In the genomic region with DNA sequence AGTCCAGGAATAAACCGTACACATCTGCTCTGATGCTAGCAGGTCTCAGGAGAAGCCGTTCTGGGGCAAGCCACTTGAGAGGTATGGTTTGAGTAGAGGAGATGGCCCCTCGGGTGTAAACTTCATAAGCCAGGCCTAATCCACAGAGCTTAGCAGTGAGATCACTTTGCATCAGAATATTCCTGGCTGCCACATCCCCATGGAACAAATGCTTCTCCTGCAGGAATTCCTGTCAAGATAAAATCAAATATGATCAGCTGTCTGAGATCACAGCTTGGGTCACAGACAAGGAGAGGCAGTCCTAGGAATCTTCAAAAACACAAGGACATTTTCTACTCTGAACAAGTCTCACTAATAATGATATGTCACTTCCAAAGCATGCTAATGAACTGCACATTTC, we compare ENCODE assay signal across 17 cellular contexts. TPM values are rescaled to one million over a fixed set of nuclear protein-coding genes. Genes with fewer than 3 reads are reported as not detected.
"Had no signal": no experiment of that assay in that cellular context is flagged by ENCODE, and none has a peak within 500 bp of the region (broad histone marks: within the 10 kb centered on the region; RNA-seq: fewer than 3 reads in every experiment).

No MANE protein-coding gene starts in this region.

- H3K4me2 ChIP-seq: hepatocyte had no signal

- H3K9me3 ChIP-seq: neutrophil, uterus had no signal

- H3K27me3 ChIP-seq: neutrophil, uterus had no signal

- H3K79me2 ChIP-seq: hepatocyte had no signal

- ATAC-seq: left cardiac atrium; left ventricle myocardium superior; naive thymus-derived CD4-positive, alpha-beta T cell; sciatic nerve had no signal

- H3K4me3 ChIP-seq: hepatocyte, lung, skin epidermis, uterus had no signal

- H3K27ac ChIP-seq: hepatocyte, neutrophil, skin epidermis, uterus had no signal

- DNase-seq: erythroblast; foreskin melanocyte; head of caudate nucleus; kidney; left cardiac atrium; left ventricle myocardium superior; mesenchymal stem cell; midbrain; naive thymus-derived CD4-positive, alpha-beta T cell; stimulated activated CD4-positive, alpha-beta T cell treated with anti-CD3 and anti-CD28 coated beads, Interleukin-12 subunit alpha, Interleukin-12 subunit beta, amount 100 ng/mL, for 4 hours; stimulated activated naive CD4-positive, alpha-beta T cell; uterus had no signal

- H2AFZ ChIP-seq: hepatocyte had no signal

- H3K36me3 ChIP-seq: neutrophil, uterus had no signal

- H3K4me1 ChIP-seq: uterus had no signal

RNA-seq across cellular contexts. Expression of gene STYK1, which starts 49.2 kb away (rescaled TPM):
- total RNA-seq: left ventricle myocardium superior had no signal
- polyA plus RNA-seq: naive thymus-derived CD4-positive, alpha-beta T cell had no signal
